In genomic region chrX:10514891-10515290, GRCh38 we compare ENCODE assay signal across 22 cellular contexts.
DNase-seq lines count a peak whose midpoint lies in the region; ATAC-seq and TF ChIP-seq lines count a peak whose summit lies in the region.
"Had no signal": no experiment of that assay in that cellular context is flagged by ENCODE, and none has a peak within 500 bp of the region (broad histone marks: within the 10 kb centered on the region; RNA-seq: fewer than 3 reads in every experiment).

No MANE protein-coding gene starts in this region.

- intact Hi-C loops in left ventricle myocardium superior (cut with micrococcal nuclease) (no loop called here), left cardiac atrium (cut with DNase I) (no loop called here)

- DNase-seq in left ventricle myocardium superior (no peak), left cardiac atrium (no peak), cerebellar cortex (ENCODE audit: low spot score) (peak; percentile 74), fibroblast of villous mesenchyme (ENCODE audit: low read depth) (peak; percentile 24), NCI-H2029 treated with DMSO at 0.1 percent for 48 hours (lab: John Stamatoyannopoulos, UW) (no peak), activated gamma-delta T cell (lab: John Stamatoyannopoulos, UW) (no peak)
- DNase-seq: activated CD4-positive, alpha-beta T cell treated with anti-CD3 and anti-CD28 coated beads for 36 hours; activated T-cell treated with anti-CD3 and anti-CD28 coated beads, Interleukin-2, amount 50 U/mL, for 24 hours; Caco-2; gastrocnemius medialis; hypothalamus; lower lobe of right lung; NCI-H2081; NCI-H226; SK-N-SH; T-helper 2 cell; upper lobe of left lung had no signal

- H3K4me3 ChIP-seq in fibroblast of villous mesenchyme (ENCODE audit: low read depth, low read length), result no peak overlapping the region
- H3K4me3 ChIP-seq: BLaER1, cardiac muscle cell, dorsolateral prefrontal cortex, gastrocnemius medialis, lower lobe of right lung, upper lobe of left lung had no signal

- no peak for TF ChIP-seq CTCF in fibroblast of villous mesenchyme (IDR thresholded peaks at IDR 0.05; ENCODE audit: insufficient read depth, low read depth, low read length)

- ATAC-seq in left ventricle myocardium superior, result peak; percentile 66
- no peak for ATAC-seq in left cardiac atrium
- no peak for ATAC-seq in HG02973 (IDR thresholded peaks at IDR 0.05; ENCODE audit: unreplicated experiment)
- no peak for ATAC-seq in GM21515 (IDR thresholded peaks at IDR 0.05; ENCODE audit: unreplicated experiment)
- ATAC-seq: activated CD4-positive, alpha-beta T cell treated with anti-CD3 and anti-CD28 coated beads for 36 hours; gastrocnemius medialis; lower lobe of right lung had no signal

Comparison
In these comparisons a context has a peak if more than half of its experiments do, and no peak if none do; other contexts are left out.
1. DNase-seq: peak in cerebellar cortex (single experiment) and fibroblast of villous mesenchyme (single experiment); none in left ventricle myocardium superior (single experiment), left cardiac atrium (single experiment), NCI-H2029 treated with DMSO at 0.1 percent for 48 hours (single experiment) and activated gamma-delta T cell (single experiment).